9 cellular contexts compared by ENCODE assay signal in the genomic region with DNA sequence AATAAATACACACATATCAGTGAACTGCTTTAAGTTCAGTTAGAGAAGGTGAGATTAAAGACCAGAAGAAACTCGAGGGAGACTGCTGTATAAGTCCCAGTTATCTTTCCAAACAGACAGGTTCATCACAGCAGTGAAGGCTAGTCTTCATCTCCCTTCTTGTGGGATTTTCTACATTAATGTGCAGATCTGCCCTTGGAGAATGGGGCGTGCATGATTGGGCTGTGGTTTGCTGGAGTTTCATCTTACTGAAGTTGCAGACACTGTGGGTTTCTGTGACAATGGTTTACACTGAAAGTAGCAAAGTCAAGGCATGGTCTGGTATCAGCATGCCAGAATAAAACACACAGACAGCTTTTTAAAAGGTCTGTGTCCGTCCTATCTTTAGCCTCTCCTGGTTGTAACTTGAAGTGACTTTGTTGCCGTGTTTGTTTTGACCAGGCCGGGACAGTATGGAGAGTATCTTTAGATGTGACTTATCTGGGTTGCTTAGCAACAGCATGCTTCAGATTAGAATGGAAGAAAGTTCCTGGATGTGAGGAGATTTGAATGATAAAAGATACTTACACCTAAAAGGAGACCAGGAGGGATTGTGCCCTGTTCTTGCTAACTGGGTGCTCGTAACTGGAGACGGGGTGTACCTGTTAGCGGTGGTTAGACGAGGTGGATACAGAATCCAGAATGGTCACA. TPM values are rescaled to one million over a fixed set of nuclear protein-coding genes. Genes with fewer than 3 reads are reported as not detected.
DNase-seq lines count a peak whose midpoint lies in the region; ATAC-seq and TF ChIP-seq lines count a peak whose summit lies in the region.
"Had no signal": no experiment of that assay in that cellular context is flagged by ENCODE, and none has a peak within 500 bp of the region (broad histone marks: within the 10 kb centered on the region; RNA-seq: fewer than 3 reads in every experiment).

No MANE protein-coding gene starts in this region.

- WGBS in body of pancreas, 2 donors: 35 to 36% methylated on average over 9 of the region's 9 CpGs
- no CpG with 5 or more reads among the region's 9 CpGs for WGBS in mesendoderm (ENCODE audit: extremely low coverage, insufficient coverage, low lambda C conversion rate)
- 57 to 62% methylated on average over 9 of the region's 9 CpGs for WGBS in lower leg skin, 2 donors

- H3K27ac ChIP-seq in 22Rv1: peak overlapping the region; percentile 98
- no peak overlapping the region for H3K27ac ChIP-seq in HUES6 (ENCODE audit: low read depth, low read length)
- H3K27ac ChIP-seq in body of pancreas: peak overlapping the region; percentile 93 to 98 (median 96)
- no peak overlapping the region for H3K27ac ChIP-seq in mesendoderm (ENCODE audit: low read depth, low read length)
- H3K27ac ChIP-seq in foreskin keratinocyte: no peak overlapping the region

- H3K9ac ChIP-seq in HUES6 (ENCODE audit: low read length) (peak overlapping the region; percentile 27), mesendoderm (ENCODE audit: low read length) (no peak overlapping the region)

- peaks cover 14% of the 10 kb centered on the region for H3K79me1 ChIP-seq in mesendoderm (ENCODE audit: low read length)

- no peak overlapping the region for H4K5ac ChIP-seq in mesendoderm (ENCODE audit: low read length)

- no peak for ATAC-seq in body of pancreas
- no peak for ATAC-seq in GM19023 (IDR thresholded peaks at IDR 0.05; ENCODE audit: unreplicated experiment)
- no peak for ATAC-seq in foreskin keratinocyte

- intact Hi-C loops in body of pancreas (cut with DNase I): no loop called here
- intact Hi-C loops in lower leg skin (cut with DNase I; ENCODE audit: low total_unique reads): no loop called here

- H2BK5ac ChIP-seq in mesendoderm (ENCODE audit: low read length): no peak overlapping the region

- H3K18ac ChIP-seq in mesendoderm (ENCODE audit: low read length): no peak overlapping the region

- H3K36me3 ChIP-seq in HUES6 (ENCODE audit: control insufficient read depth, insufficient read depth, low read length) (no peaks in the 10 kb centered on the region), body of pancreas (replicated peaks in 1 of 2; ENCODE audit: insufficient read depth in 1 of 2, low read depth in 2 of 2) (no peaks in the 10 kb centered on the region), mesendoderm (ENCODE audit: control insufficient read depth, insufficient read depth, low read length) (no peaks in the 10 kb centered on the region)

- no peak for DNase-seq in body of pancreas
- peak; percentile 95 for DNase-seq in mesendoderm
- no peak for DNase-seq in foreskin keratinocyte
- DNase-seq in AG20443 (ENCODE audit: low spot score): no peak
- no peak for DNase-seq in lower leg skin (ENCODE audit: low spot score in 2 of 2)
- DNase-seq: activated CD8-positive, alpha-beta memory T cell treated with anti-CD3 and anti-CD28 coated beads for 24 hours had no signal

- no peak overlapping the region for H3K23ac ChIP-seq in mesendoderm (ENCODE audit: low read length)

- TF ChIP-seq POLR2A in body of pancreas (IDR thresholded peaks at IDR 0.05): no peak
- no peak for TF ChIP-seq POLR2A in lower leg skin (IDR thresholded peaks at IDR 0.05)

- H4K8ac ChIP-seq in mesendoderm (ENCODE audit: low read depth, low read length): no peak overlapping the region

- H3K27me3 ChIP-seq in HUES6 (ENCODE audit: control insufficient read depth, insufficient read depth, low read length) (no peaks in the 10 kb centered on the region), body of pancreas (no peaks in the 10 kb centered on the region), mesendoderm (ENCODE audit: insufficient read depth, low read length, poor library complexity) (no peaks in the 10 kb centered on the region), foreskin keratinocyte (no peaks in the 10 kb centered on the region)

- H3K79me2 ChIP-seq in mesendoderm (ENCODE audit: control insufficient read depth, insufficient read depth, low read length): peaks cover 57% of the 10 kb centered on the region

- H3K4me2 ChIP-seq in mesendoderm (ENCODE audit: low read length): peak overlapping the region; percentile 86

- H2BK120ac ChIP-seq in mesendoderm (ENCODE audit: low read depth, low read length): no peak overlapping the region

- H3K4me3 ChIP-seq in HUES6 (ENCODE audit: low read depth, low read length) (peak overlapping the region; percentile 99), body of pancreas (no peak overlapping the region), mesendoderm (ENCODE audit: low read length) (no peak overlapping the region), lower leg skin (ENCODE audit: low read depth, poor library complexity, severe bottlenecking) (no peak overlapping the region)

- H3K4me1 ChIP-seq in HUES6 (ENCODE audit: control insufficient read depth, insufficient read depth, low read length) (peaks cover 32% of the 10 kb centered on the region), body of pancreas (peaks cover 69% of the 10 kb centered on the region), mesendoderm (ENCODE audit: control insufficient read depth, low read depth, low read length) (peaks cover 12% of the 10 kb centered on the region), foreskin keratinocyte (no peaks in the 10 kb centered on the region)

- H3K56ac ChIP-seq in mesendoderm (ENCODE audit: low read length): peak overlapping the region; percentile 4

- H3K9me3 ChIP-seq in HUES6 (ENCODE audit: control insufficient read depth, insufficient read depth, low read depth, low read length) (no peaks in the 10 kb centered on the region), body of pancreas (no peaks in the 10 kb centered on the region)

- no peak overlapping the region for H2AK5ac ChIP-seq in mesendoderm (ENCODE audit: low read length)

- TF ChIP-seq CTCF in 22Rv1 (IDR thresholded peaks at IDR 0.05) (no peak), body of pancreas (IDR thresholded peaks at IDR 0.05) (no peak), foreskin keratinocyte (conservative IDR thresholded peaks at IDR 0.05) (no peak), lower leg skin (IDR thresholded peaks at IDR 0.05) (no peak)

- H3K4ac ChIP-seq in mesendoderm (ENCODE audit: low read depth, low read length): no peak overlapping the region

- no peak overlapping the region for H2BK15ac ChIP-seq in mesendoderm (replicated peaks; ENCODE audit: low read depth)

RNA-seq across cellular contexts. Expression of a gene that starts 16.1 kb away (rescaled TPM):
- total RNA-seq in body of pancreas (10 to 100 TPM; 28.3 to 36.3 TPM), foreskin keratinocyte (17.0 and 19.9 TPM in 2 replicates), lower leg skin (10 to 100 TPM; 21.2 to 42.2 (median 24.8) TPM)
- polyA plus RNA-seq in mesendoderm (2013, experiment 1 of 2): 68.1 TPM
- 67.0 TPM for polyA plus RNA-seq in mesendoderm (2013, experiment 2 of 2)
- polyA plus RNA-seq in foreskin keratinocyte: 25.5 and 26.0 TPM in 2 replicates

RNA-seq across cellular contexts. Expression of a gene that starts 16.2 kb away (rescaled TPM):
- total RNA-seq in body of pancreas (1 to 10 TPM; 1.3 to 2.3 TPM), foreskin keratinocyte (1.8 and 2.5 TPM in 2 replicates), lower leg skin (1 to 10 TPM; 2.1 to 3.2 (median 2.5) TPM)
- 1.5 TPM for polyA plus RNA-seq in mesendoderm (2013, experiment 1 of 2)
- 1.3 TPM for polyA plus RNA-seq in mesendoderm (2013, experiment 2 of 2)
- polyA plus RNA-seq in foreskin keratinocyte: 0.64 and 0.65 TPM in 2 replicates

RNA-seq across cellular contexts. Expression of a gene that starts 35.7 kb away (rescaled TPM):
- not detected for total RNA-seq in body of pancreas
- polyA plus RNA-seq in mesendoderm (2013, experiment 1 of 2): not detected
- not detected for polyA plus RNA-seq in mesendoderm (2013, experiment 2 of 2)
- total RNA-seq in foreskin keratinocyte: not detected in 2 replicates
- not detected in 2 replicates for polyA plus RNA-seq in foreskin keratinocyte
- not detected for total RNA-seq in lower leg skin

RNA-seq across cellular contexts. Expression of a gene that starts 41.3 kb away (rescaled TPM):
- total RNA-seq in body of pancreas: 10 to 100 TPM in 1 of 2 donors, 1 to 10 TPM in 1; 7.8 to 20.1 TPM
- 5.8 TPM for polyA plus RNA-seq in mesendoderm (2013, experiment 1 of 2)
- 5.9 TPM for polyA plus RNA-seq in mesendoderm (2013, experiment 2 of 2)
- 17.0 and 18.4 TPM in 2 replicates for total RNA-seq in foreskin keratinocyte
- polyA plus RNA-seq in foreskin keratinocyte: 14.3 and 15.4 TPM in 2 replicates
- 10 to 100 TPM in 2 of 4 donors, 1 to 10 TPM in 2; 4.3 to 21.8 (median 11.7) TPM for total RNA-seq in lower leg skin

RNA-seq across cellular contexts. Expression of a gene that starts 58.5 kb away (rescaled TPM):
- 10 to 100 TPM in 1 of 2 donors, 1 to 10 TPM in 1; 4.9 to 13.0 TPM for total RNA-seq in body of pancreas
- polyA plus RNA-seq in mesendoderm (2013, experiment 1 of 2): 9.1 TPM
- polyA plus RNA-seq in mesendoderm (2013, experiment 2 of 2): 9.2 TPM
- total RNA-seq in foreskin keratinocyte: 6.7 and 7.3 TPM in 2 replicates
- polyA plus RNA-seq in foreskin keratinocyte: 5.6 and 6.3 TPM in 2 replicates
- total RNA-seq in lower leg skin: 10 to 100 TPM; 12.3 to 16.4 (median 13.4) TPM

Comparison
In these comparisons a context has a peak if more than half of its experiments do, and no peak if none do; other contexts are left out.
1. H3K27ac ChIP-seq: peak in 22Rv1 (single experiment) and body of pancreas (4 of 4); none in HUES6 (single experiment), mesendoderm (single experiment) and foreskin keratinocyte (single experiment).